Comparison of ENCODE assay signal across 22 cellular contexts in genomic region chr2:52117299-52117698, GRCh38.
DNase-seq lines count a peak whose midpoint lies in the region; ATAC-seq and TF ChIP-seq lines count a peak whose summit lies in the region.
"Had no signal": no experiment of that assay in that cellular context is flagged by ENCODE, and none has a peak within 500 bp of the region (broad histone marks: within the 10 kb centered on the region; RNA-seq: fewer than 3 reads in every experiment).

No MANE protein-coding gene starts in this region.

- ATAC-seq in GM21528 (IDR thresholded peaks at IDR 0.05; ENCODE audit: low FRiP score, unreplicated experiment): no peak
- ATAC-seq in activated CD4-positive, alpha-beta T cell treated with anti-CD3 and anti-CD28 coated beads for 36 hours: no peak
- ATAC-seq: activated CD4-positive, CD25-positive, alpha-beta regulatory T cell treated with anti-CD3 and anti-CD28 coated beads, Interleukin-2, amount 50 U/mL, for 24 hours; body of pancreas; foreskin keratinocyte; Right ventricle myocardium inferior; stimulated activated naive CD8-positive, alpha-beta T cell treated with anti-CD3 and anti-CD28 coated beads, Interleukin-15, Interleukin-2, amounts not matched to agents 100 U/mL and 50 U/mL, for 24 hours had no signal

- H3K4me3 ChIP-seq in breast epithelium: no peak overlapping the region
- H3K4me3 ChIP-seq: body of pancreas, left ventricle myocardium inferior, upper lobe of left lung had no signal

- TF ChIP-seq CTCF in MCF 10A (IDR thresholded peaks at IDR 0.05; ENCODE audit: unreplicated experiment) (no peak), breast epithelium (IDR thresholded peaks at IDR 0.05) (no peak), osteocyte (IDR thresholded peaks at IDR 0.05) (no peak)

- no peaks in the 10 kb centered on the region for H3K4me1 ChIP-seq in breast epithelium
- H3K4me1 ChIP-seq: body of pancreas, foreskin keratinocyte, left ventricle myocardium inferior, upper lobe of left lung had no signal

- intact Hi-C loops in MCF 10A (cut with micrococcal nuclease) (no loop called here), breast epithelium (cut with DNase I; ENCODE audit: low total_unique reads) (no loop called here)
- intact Hi-C loops in activated CD4-positive, alpha-beta T cell treated with anti-CD3 and anti-CD28 coated beads for 36 hours (cut with DNase I, micrococcal nuclease): no loop called here

- H3K27me3 Mint-ChIP-seq in MCF 10A (ENCODE audit: insufficient read depth, unreplicated experiment) (no peaks in the 10 kb centered on the region), osteocyte (ENCODE audit: unreplicated experiment) (peaks cover 2% of the 10 kb centered on the region)
- H3K27me3 Mint-ChIP-seq in activated CD4-positive, alpha-beta T cell treated with anti-CD3 and anti-CD28 coated beads for 36 hours: no peaks in the 10 kb centered on the region
- H3K27me3 Mint-ChIP-seq: IgD-negative memory B cell, naive B cell, progenitor cell of endocrine pancreas had no signal

- no TSS peak for BruUV-seq in MCF 10A (replicated peaks; lab: Mats Ljungman, UMichigan)

- H3K4me3 Mint-ChIP-seq in MCF 10A (ENCODE audit: unreplicated experiment) (no peak overlapping the region), osteocyte (ENCODE audit: unreplicated experiment) (no peak overlapping the region)
- H3K4me3 Mint-ChIP-seq in activated CD4-positive, alpha-beta T cell treated with anti-CD3 and anti-CD28 coated beads for 36 hours: no peak overlapping the region
- H3K4me3 Mint-ChIP-seq: CD14-positive monocyte, IgD-negative memory B cell, naive B cell had no signal

- H3K36me3 Mint-ChIP-seq in MCF 10A (ENCODE audit: insufficient read depth, unreplicated experiment): no peaks in the 10 kb centered on the region
- H3K36me3 Mint-ChIP-seq in activated CD4-positive, alpha-beta T cell treated with anti-CD3 and anti-CD28 coated beads for 36 hours (ENCODE audit: low read depth): no peaks in the 10 kb centered on the region
- no peaks in the 10 kb centered on the region for H3K36me3 Mint-ChIP-seq in osteocyte (ENCODE audit: unreplicated experiment)
- H3K36me3 Mint-ChIP-seq: CD14-positive monocyte, IgD-negative memory B cell, naive B cell had no signal

- POLR2A ChIA-PET in MCF 10A (lab: Yijun Ruan, JAX): interaction anchor here (0.6 kb wide), 3 partner anchors 543 to 1699 kb away, joined by 3 read pairs; no protein-coding TSS in a partner anchor
- POLR2A ChIA-PET in activated CD4-positive, alpha-beta T cell treated with anti-CD3 and anti-CD28 coated beads for 36 hours (lab: Charles Lee): no interaction called here

- CTCF ChIA-PET in MCF 10A (lab: Yijun Ruan, JAX): interaction anchor here (0.6 to 0.7 kb wide), 2 partner anchors 1068 to 1126 kb away, joined by 3 read pairs; no protein-coding TSS in a partner anchor
- CTCF ChIA-PET in activated CD4-positive, alpha-beta T cell treated with anti-CD3 and anti-CD28 coated beads for 36 hours (lab: Charles Lee): interaction anchor here (0.6 to 1.0 kb wide), 3 partner anchors 108 to 1733 kb away, joined by 3 to 4 read pairs (median 3); no protein-coding TSS in a partner anchor

- H3K36me3 ChIP-seq in breast epithelium: no peaks in the 10 kb centered on the region
- H3K36me3 ChIP-seq: left ventricle myocardium inferior, upper lobe of left lung had no signal

- H3K9me3 Mint-ChIP-seq in MCF 10A (ENCODE audit: unreplicated experiment): no peaks in the 10 kb centered on the region
- H3K9me3 Mint-ChIP-seq in activated CD4-positive, alpha-beta T cell treated with anti-CD3 and anti-CD28 coated beads for 36 hours (ENCODE audit: low read depth): peaks cover 7% of the 10 kb centered on the region
- H3K9me3 Mint-ChIP-seq in osteocyte (ENCODE audit: unreplicated experiment): no peaks in the 10 kb centered on the region
- H3K9me3 Mint-ChIP-seq: CD14-positive monocyte, IgD-negative memory B cell had no signal

- H3K27ac ChIP-seq in breast epithelium: no peak overlapping the region
- H3K27ac ChIP-seq: body of pancreas, foreskin keratinocyte, left ventricle myocardium inferior, upper lobe of left lung had no signal

- H3K4me1 Mint-ChIP-seq in MCF 10A (ENCODE audit: insufficient read depth, unreplicated experiment): no peaks in the 10 kb centered on the region
- no peaks in the 10 kb centered on the region for H3K4me1 Mint-ChIP-seq in activated CD4-positive, alpha-beta T cell treated with anti-CD3 and anti-CD28 coated beads for 36 hours
- H3K4me1 Mint-ChIP-seq in osteocyte (ENCODE audit: unreplicated experiment): peaks cover 2% of the 10 kb centered on the region
- H3K4me1 Mint-ChIP-seq: CD14-positive monocyte, IgD-negative memory B cell, naive B cell had no signal

- no peaks in the 10 kb centered on the region for H3K27me3 ChIP-seq in breast epithelium
- H3K27me3 ChIP-seq: body of pancreas, foreskin keratinocyte, upper lobe of left lung had no signal

- H3K9me3 ChIP-seq in breast epithelium: no peaks in the 10 kb centered on the region
- H3K9me3 ChIP-seq: body of pancreas, left ventricle myocardium inferior, upper lobe of left lung had no signal

- no peak for TF ChIP-seq POLR2A in breast epithelium (IDR thresholded peaks at IDR 0.05)

- H3K27ac Mint-ChIP-seq in MCF 10A (ENCODE audit: low read depth, unreplicated experiment) (no peak overlapping the region), osteocyte (ENCODE audit: unreplicated experiment) (no peak overlapping the region)
- H3K27ac Mint-ChIP-seq in activated CD4-positive, alpha-beta T cell treated with anti-CD3 and anti-CD28 coated beads for 36 hours: no peak overlapping the region
- H3K27ac Mint-ChIP-seq: CD14-positive monocyte, IgD-negative memory B cell, naive B cell, progenitor cell of endocrine pancreas had no signal

- DNase-seq in MCF 10A (ENCODE audit: unreplicated experiment) (peak; percentile 79), breast epithelium (ENCODE audit: low spot score in 2 of 2) (no peak), amniotic stem cell (lab: John Stamatoyannopoulos, UW) (peak; percentile 4), fibroblast of the conjunctiva (ENCODE audit: low read depth) (peak; percentile 80), DMS 273 (lab: John Stamatoyannopoulos, UW; ENCODE audit: unreplicated experiment) (no peak), osteocyte (ENCODE audit: extremely low spot score, unreplicated experiment) (no peak)
- DNase-seq in activated CD4-positive, alpha-beta T cell treated with anti-CD3 and anti-CD28 coated beads for 36 hours: no peak
- DNase-seq: body of pancreas; DMS79 treated with DMSO at 0.1 percent for 48 hours; left ventricle myocardium inferior; naive B cell; NCI-H1092; NCI-H774; stimulated activated naive CD8-positive, alpha-beta T cell treated with anti-CD3 and anti-CD28 coated beads, Interleukin-15, Interleukin-2, amounts not matched to agents 100 U/mL and 50 U/mL, for 24 hours; upper lobe of left lung had no signal

Comparison
In these comparisons a context has a peak if more than half of its experiments do, and no peak if none do; other contexts are left out.
1. DNase-seq: peak in MCF 10A (single experiment), amniotic stem cell (single experiment) and fibroblast of the conjunctiva (single experiment); none in breast epithelium (0 of 2), activated CD4-positive, alpha-beta T cell treated with anti-CD3 and anti-CD28 coated beads for 36 hours (single experiment), DMS 273 (single experiment) and osteocyte (single experiment).